16 cellular contexts compared by ENCODE assay signal in genomic region chr1:213908521-213908920, GRCh38.
DNase-seq lines count a peak whose midpoint lies in the region; ATAC-seq and TF ChIP-seq lines count a peak whose summit lies in the region.
"Had no signal": no experiment of that assay in that cellular context is flagged by ENCODE, and none has a peak within 500 bp of the region (broad histone marks: within the 10 kb centered on the region; RNA-seq: fewer than 3 reads in every experiment).

No MANE protein-coding gene starts in this region.

- POLR2A ChIA-PET in IMR-90 (lab: Charles Lee; ENCODE audit: unreplicated experiment): no interaction called here

- H3K9me3 ChIP-seq in BLaER1 (no peaks in the 10 kb centered on the region), IMR-90 (ENCODE audit: control insufficient read depth, insufficient read depth, low read length) (no peaks in the 10 kb centered on the region; the same call in none of the 2 replicates), osteoblast (ENCODE audit: low read depth, low read length) (no peaks in the 10 kb centered on the region)
- H3K9me3 ChIP-seq: BE2C, Caco-2 had no signal

- H4K5ac ChIP-seq in IMR-90 (ENCODE audit: low read depth, low read length): no peak overlapping the region

- no peak overlapping the region for H3K56ac ChIP-seq in IMR-90 (ENCODE audit: extremely low read depth, insufficient read depth, low read length)

- H3K36me3 ChIP-seq in BLaER1: no peaks in the 10 kb centered on the region
- H3K36me3 ChIP-seq in IMR-90 (ENCODE audit: control insufficient read depth, insufficient read depth, low read length): no peaks in the 10 kb centered on the region
- no peaks in the 10 kb centered on the region for H3K36me3 ChIP-seq in osteoblast (ENCODE audit: insufficient read depth, low read length)
- H3K36me3 ChIP-seq: BE2C; BLaER1 treated with 17β-estradiol and CSF1 and Interleukin-3, amounts not matched to agents 10 nM and 100 nM had no signal

- DNase-seq in IMR-90: no peak
- peak; percentile 21 for DNase-seq in osteoblast (ENCODE audit: insufficient read length, low spot score, missing footprints)
- DNase-seq in HPDE6-E6E7 (ENCODE audit: extremely low spot score): no peak
- DNase-seq in mesenteric fat pad (ENCODE audit: low spot score): no peak
- DNase-seq: 8988T; ACHN; BE2C; Caco-2; Calu3; CD4-positive, alpha-beta T cell; CD8-positive, alpha-beta T cell; DMS79 treated with DMSO at 0.1 percent for 48 hours; GF-D8 had no signal

- H3K27me3 ChIP-seq in BLaER1 (no peaks in the 10 kb centered on the region), IMR-90 (ENCODE audit: control insufficient read depth, insufficient read depth, low read length) (no peaks in the 10 kb centered on the region), osteoblast (ENCODE audit: insufficient read depth, low read length) (no peaks in the 10 kb centered on the region)
- H3K27me3 ChIP-seq: BE2C; BLaER1 treated with 17β-estradiol and CSF1 and Interleukin-3, amounts not matched to agents 10 nM and 100 nM had no signal

- TF ChIP-seq POLR2A in IMR-90 (IDR thresholded peaks at IDR 0.05; ENCODE audit: low read depth, low read length): no peak

- H3K4me1 ChIP-seq in BLaER1: peaks cover 33% of the 10 kb centered on the region
- no peaks in the 10 kb centered on the region for H3K4me1 ChIP-seq in IMR-90 (ENCODE audit: control insufficient read depth, insufficient read depth, low read length)
- H3K4me1 ChIP-seq in osteoblast (ENCODE audit: insufficient read depth, low read length): no peaks in the 10 kb centered on the region
- H3K4me1 ChIP-seq: BE2C, Caco-2 had no signal

- BruUV-seq in IMR-90 (replicated peaks; lab: Mats Ljungman, UMichigan): no TSS peak

- H3K4ac ChIP-seq in IMR-90 (ENCODE audit: low read depth, low read length): no peak overlapping the region

- H2BK5ac ChIP-seq in IMR-90 (ENCODE audit: low read depth, low read length, poor library complexity, severe bottlenecking): no peak overlapping the region

- H3K4me3 ChIP-seq in BLaER1: no peak overlapping the region
- no peak overlapping the region for H3K4me3 ChIP-seq in IMR-90 (ENCODE audit: insufficient read depth, low read depth, low read length)
- no peak overlapping the region for H3K4me3 ChIP-seq in osteoblast (ENCODE audit: insufficient read depth, low read length)
- H3K4me3 ChIP-seq: BLaER1 treated with 17β-estradiol and CSF1 and Interleukin-3, amounts not matched to agents 10 nM and 100 nM had no signal

- H3K4me2 ChIP-seq in BLaER1: peak overlapping the region; percentile 80
- no peak overlapping the region for H3K4me2 ChIP-seq in IMR-90 (ENCODE audit: low read depth, low read length)
- no peak overlapping the region for H3K4me2 ChIP-seq in osteoblast (ENCODE audit: insufficient read depth, low read length)

- intact Hi-C loops in IMR-90 (cut with micrococcal nuclease): no loop called here

- H4K20me1 ChIP-seq in BLaER1 (no peaks in the 10 kb centered on the region), IMR-90 (ENCODE audit: insufficient read depth, low read length) (no peaks in the 10 kb centered on the region), osteoblast (ENCODE audit: insufficient read depth, low read length) (no peaks in the 10 kb centered on the region)
- H4K20me1 ChIP-seq: BLaER1 treated with 17β-estradiol and CSF1 and Interleukin-3, amounts not matched to agents 10 nM and 100 nM had no signal

- no CpG with 5 or more reads among the region's 4 CpGs for WGBS in IMR-90 (ENCODE audit: extremely low coverage in 2 of 2, insufficient read length in 1 of 2), 2 experiments

- no peak for TF ChIP-seq RAD21 in IMR-90 (IDR thresholded peaks at IDR 0.05; ENCODE audit: low read length)

- in situ Hi-C loops in IMR-90 (cut with MboI; ENCODE audit: low sequenced_read_pairs): no loop called here

- H2BK120ac ChIP-seq in IMR-90 (ENCODE audit: low read depth, low read length): no peak overlapping the region

- H3K23ac ChIP-seq in IMR-90 (ENCODE audit: low read depth, low read length): no peak overlapping the region

- H2AFZ ChIP-seq in IMR-90 (replicated peaks; ENCODE audit: low read length, poor library complexity) (no peak overlapping the region), osteoblast (ENCODE audit: low read length) (no peak overlapping the region)

- dilution Hi-C loops in IMR-90 (cut with HindIII; ENCODE audit: low sequenced_read_pairs, unreplicated experiment): no loop called here

- CTCF ChIA-PET in IMR-90 (lab: Yijun Ruan, JAX): no interaction called here

- H4K8ac ChIP-seq in IMR-90 (ENCODE audit: low read depth in 2 of 2, low read length in 2 of 2): no peak overlapping the region

- no peak overlapping the region for H3K18ac ChIP-seq in IMR-90 (ENCODE audit: low read depth, low read length)

- H4K91ac ChIP-seq in IMR-90 (ENCODE audit: insufficient read depth, low read depth, low read length): no peak overlapping the region

- no peak overlapping the region for H2AK9ac ChIP-seq in IMR-90 (replicated peaks; ENCODE audit: low read depth, low read length, poor library complexity)

- no peak overlapping the region for H3K14ac ChIP-seq in IMR-90 (replicated peaks; ENCODE audit: low read depth, low read length)

- H3K27ac ChIP-seq in BLaER1 (no peak overlapping the region), IMR-90 (ENCODE audit: insufficient read depth, low read length) (no peak overlapping the region), osteoblast (ENCODE audit: low read depth, low read length) (no peak overlapping the region)
- H3K27ac ChIP-seq: C4-2B had no signal

- H3K9ac ChIP-seq in BLaER1 (no peak overlapping the region), IMR-90 (ENCODE audit: low read depth, low read length) (no peak overlapping the region)

- TF ChIP-seq CTCF in IMR-90 (conservative IDR thresholded peaks at IDR 0.05; ENCODE audit: low read depth, low read length) (no peak), osteoblast (IDR thresholded peaks at IDR 0.05; ENCODE audit: extremely low read depth, low read depth, low read length) (no peak)

- H2AK5ac ChIP-seq in IMR-90 (ENCODE audit: low read depth, low read length): no peak overlapping the region

- H3K9me1 ChIP-seq in IMR-90 (ENCODE audit: insufficient read depth, low read length): no peaks in the 10 kb centered on the region

- no peaks in the 10 kb centered on the region for H3K79me1 ChIP-seq in IMR-90 (ENCODE audit: low read depth in 1 of 2, low read length in 2 of 2)

- H2BK20ac ChIP-seq in IMR-90 (ENCODE audit: low read depth, low read length): no peak overlapping the region

- no peak for ATAC-seq in IMR-90 (ENCODE audit: low read depth)
- ATAC-seq: CD8-positive, alpha-beta T cell had no signal

- no peaks in the 10 kb centered on the region for H3K79me2 ChIP-seq in osteoblast (ENCODE audit: insufficient read depth, low read length)

- no peak overlapping the region for H2BK15ac ChIP-seq in IMR-90 (ENCODE audit: low read depth, low read length)

TF ChIP-seq in IMR-90, 13 proteins besides CTCF, POLR2A, EP300 and RAD21:
- no peak for TF ChIP-seq FOS (IDR thresholded peaks at IDR 0.05; ENCODE audit: low read depth, low read length)
- no peak for TF ChIP-seq RFX5 (IDR thresholded peaks at IDR 0.05; ENCODE audit: low read depth, low read length)
- TF ChIP-seq CEBPB (IDR thresholded peaks at IDR 0.05; ENCODE audit: low read depth, low read length): peak; percentile 72
- TF ChIP-seq MAFK (IDR thresholded peaks at IDR 0.05; ENCODE audit: low read depth, low read length): no peak
- no peak for TF ChIP-seq RCOR1 (IDR thresholded peaks at IDR 0.05; ENCODE audit: insufficient replicate concordance, low read length)
